In the genomic region with DNA sequence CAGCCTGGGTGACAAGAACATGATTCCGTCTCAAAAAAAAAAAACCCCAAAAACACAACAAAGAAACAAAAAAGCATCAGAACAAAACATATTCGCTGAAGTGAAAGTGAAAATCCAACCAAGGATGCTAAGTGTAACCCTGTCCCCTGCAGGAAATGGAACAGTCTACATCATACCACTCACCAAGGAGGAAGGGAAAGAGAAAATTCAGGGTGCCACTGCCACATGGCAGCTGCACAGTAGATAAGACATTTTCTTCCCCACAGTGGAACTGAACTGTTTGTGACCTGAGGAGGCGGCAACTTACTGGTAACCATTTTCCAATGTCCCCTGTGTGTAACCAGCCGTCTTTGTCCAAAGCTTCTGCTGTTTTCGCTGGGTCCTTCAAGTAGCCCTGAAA, we compare ENCODE assay signal across 10 cellular contexts. TPM values are rescaled to one million over a fixed set of nuclear protein-coding genes. Genes with fewer than 3 reads are reported as not detected.
A peak's percentile ranks its signal among the peaks of the same experiment; 100 is the strongest.
DNase-seq lines count a peak whose midpoint lies in the region; ATAC-seq and TF ChIP-seq lines count a peak whose summit lies in the region.
"Had no signal": no experiment of that assay in that cellular context is flagged by ENCODE, and none has a peak within 500 bp of the region (broad histone marks: within the 10 kb centered on the region; RNA-seq: fewer than 3 reads in every experiment).

No MANE protein-coding gene starts in this region.

- H3K4me1 ChIP-seq in OCI-LY7 (ENCODE audit: insufficient read depth, low read length, poor library complexity, severe bottlenecking), result no peaks in the 10 kb centered on the region
- H3K4me1 ChIP-seq: lower lobe of right lung had no signal

- H3K36me3 ChIP-seq in OCI-LY7 (ENCODE audit: insufficient read depth, low read length), result peaks cover 68% of the 10 kb centered on the region

- H3K27ac ChIP-seq in OCI-LY7 (ENCODE audit: low read depth, low read length, poor library complexity, severe bottlenecking), result no peak overlapping the region
- H3K27ac ChIP-seq: lower lobe of right lung had no signal

- peak overlapping the region; percentile 66 to 76 (median 70) for H3K4me3 Mint-ChIP-seq in immature natural killer cell

- peak overlapping the region; percentile 70 to 88 (median 84) for H3K27ac Mint-ChIP-seq in immature natural killer cell

- no peaks in the 10 kb centered on the region for H4K20me1 ChIP-seq in OCI-LY7 (ENCODE audit: insufficient read depth, low read length)

- H3K27me3 Mint-ChIP-seq in immature natural killer cell (ENCODE audit: low read depth in 3 of 3), result no peaks in the 10 kb centered on the region

- BruUV-seq in OCI-LY7 (replicated peaks; lab: Mats Ljungman, UMichigan), result no TSS peak

- peaks cover 11 to 12% of the 10 kb centered on the region in 2 donors for H3K4me1 Mint-ChIP-seq in immature natural killer cell

- no peak overlapping the region for H2AFZ ChIP-seq in OCI-LY7 (ENCODE audit: low read length)

- peak; percentile 53 for DNase-seq in GM10248 (ENCODE audit: extremely low spot score)
- peak; percentile 12 for DNase-seq in OCI-LY7 (ENCODE audit: low spot score)
- peak; percentile 44 to 51 (median 45) for DNase-seq in immature natural killer cell
- DNase-seq in SKM-1 treated with dmso at 0.1 percent for 144 hours (lab: John Stamatoyannopoulos, UW; ENCODE audit: unreplicated experiment), result no peak
- no peak for DNase-seq in NCI-H774 (lab: John Stamatoyannopoulos, UW)
- DNase-seq in cerebellar nuclear complex (lab: John Stamatoyannopoulos, UW), result no peak
- no peak for DNase-seq in COLO829 (ENCODE audit: low spot score)
- DNase-seq: lower lobe of right lung, NCI-H1930 had no signal

- H3K79me2 ChIP-seq in OCI-LY7 (ENCODE audit: insufficient read depth, low read depth, low read length), result no peaks in the 10 kb centered on the region

- intact Hi-C loops in OCI-LY7 (cut with micrococcal nuclease; ENCODE audit: unreplicated experiment), result no loop called here

- no peak overlapping the region for H3K4me2 ChIP-seq in OCI-LY7 (ENCODE audit: low read length)

- ATAC-seq in GM21619 (IDR thresholded peaks at IDR 0.05; ENCODE audit: unreplicated experiment), result peak; percentile 95

- TF ChIP-seq CTCF in GM10248 (IDR thresholded peaks at IDR 0.05; ENCODE audit: control extremely low read depth, extremely low read depth, low read depth, missing control alignments) (peak; percentile 10), OCI-LY7 (conservative IDR thresholded peaks at IDR 0.05; ENCODE audit: low read length) (no peak)

- no peaks in the 10 kb centered on the region for H3K9me3 ChIP-seq in OCI-LY7 (ENCODE audit: low read length)
- H3K9me3 ChIP-seq: lower lobe of right lung had no signal

- H3K36me3 Mint-ChIP-seq in immature natural killer cell, result peaks cover 26 to 55% (median 39%) of the 10 kb centered on the region in 3 donors

- H3K9me2 ChIP-seq in OCI-LY7 (ENCODE audit: insufficient read depth, low read length), result no peaks in the 10 kb centered on the region

- H3K4me3 ChIP-seq in OCI-LY7 (ENCODE audit: low read depth, low read length, poor library complexity, severe bottlenecking), result no peak overlapping the region
- H3K4me3 ChIP-seq: lower lobe of right lung had no signal

- H3K9me3 Mint-ChIP-seq in immature natural killer cell, result no peaks in the 10 kb centered on the region

- POLR2A ChIA-PET in GM10248 (lab: Yijun Ruan, JAX), result no interaction called here
- POLR2A ChIA-PET in OCI-LY7 (lab: Charles Lee), result no interaction called here

- CTCF ChIA-PET in GM10248 (lab: Yijun Ruan, JAX) (interaction anchor here (1.2 to 2.7 kb wide), 3 partner anchors 11 to 16 kb away, joined by 3 to 11 read pairs (median 3); no protein-coding TSS in a partner anchor), OCI-LY7 (lab: Charles Lee; ENCODE audit: unreplicated experiment) (no interaction called here)

RNA-seq across cellular contexts. Expression of a gene that starts 28.2 kb away (rescaled TPM):
- 83.9 and 85.1 TPM in 2 replicates for total RNA-seq in OCI-LY7 (2014; rRNA removed; shearing (Covaris generic))
- total RNA-seq in OCI-LY7 (2022), result 132 and 160 TPM in 2 replicates
- 1 to 10 TPM; 3.4 to 7.2 (median 7.1) TPM for polyA plus RNA-seq in immature natural killer cell

Comparison
In these comparisons a context has a peak if more than half of its experiments do, and no peak if none do; other contexts are left out.
1. DNase-seq: peak in GM10248 (single experiment), OCI-LY7 (single experiment) and immature natural killer cell (3 of 3); none in SKM-1 treated with dmso at 0.1 percent for 144 hours (single experiment), NCI-H774 (single experiment), cerebellar nuclear complex (0 of 2) and COLO829 (single experiment).